8 cellular contexts compared by ENCODE assay signal in genomic region chr21:7745100-7745450, GRCh38.
DNase-seq lines count a peak whose midpoint lies in the region; ATAC-seq, FAIRE-seq and TF ChIP-seq lines count a peak whose summit lies in the region.
"Not testable (repeated sequence)": the region's sequence is repeated elsewhere in the genome, so short reads cannot be mapped to it uniquely, and the experiment has no call there.

No MANE protein-coding gene starts in this region.

- ATAC-seq in GM18519 (IDR thresholded peaks at IDR 0.05; ENCODE audit: low FRiP score, unreplicated experiment) (peak; percentile 23), GM19455 (IDR thresholded peaks at IDR 0.05; ENCODE audit: unreplicated experiment) (peak; percentile 57), HCT116 (peak; percentile 88), HG03045 (IDR thresholded peaks at IDR 0.05; ENCODE audit: unreplicated experiment) (peak; percentile 76), HG03520 (IDR thresholded peaks at IDR 0.05; ENCODE audit: unreplicated experiment) (peak; percentile 53), HepG2 (peak; percentile 88), upper lobe of left lung (ENCODE audit: low FRiP score in 2 of 2) (peak; percentile 85 to 89)
- peak; percentile 84 for ATAC-seq in activated T-helper 17 cell treated with anti-CD3 and anti-CD28 coated beads, Interleukin-2, amount 50 U/mL, for 72 hours (replicated peaks)

- TF ChIP-seq POLR2A in HCT116 (IDR thresholded peaks at IDR 0.05; ENCODE audit: borderline replicate concordance, extremely low read depth, insufficient read depth, insufficient read length); HepG2 (IDR thresholded peaks at IDR 0.05; ENCODE audit: insufficient read depth in 1 of 2, low read depth in 2 of 2, low read length in 2 of 2); upper lobe of left lung (IDR thresholded peaks at IDR 0.05): not testable (repeated sequence)

- not testable (repeated sequence) for H3K36me3 Mint-ChIP-seq in activated T-helper 17 cell treated with anti-CD3 and anti-CD28 coated beads, Interleukin-2, amount 50 U/mL, for 72 hours (ENCODE audit: low read depth)

- intact Hi-C loops in HCT116 (cut with micrococcal nuclease); HepG2 (cut with micrococcal nuclease; ENCODE audit: unreplicated experiment): not testable (repeated sequence)

- TF ChIP-seq EP300 in HepG2 (IDR thresholded peaks at IDR 0.05; ENCODE audit: low read depth in 2 of 2, low read length in 2 of 2); HepG2 (CRISPR knock-in tag; IDR thresholded peaks at IDR 0.05; ENCODE audit: borderline replicate concordance); upper lobe of left lung (IDR thresholded peaks at IDR 0.05): not testable (repeated sequence)

- RAD21 ChIA-PET in HCT116 (lab: Charles Lee; ENCODE audit: low non-redundant PET in 1 of 2, low total read pairs in 2 of 2, uncharacterized antibody in 2 of 2, unreplicated experiment in 2 of 2) = not testable (repeated sequence)

- H3K4me1 ChIP-seq in HCT116 (ENCODE audit: control insufficient read depth in 1 of 2, insufficient read depth in 2 of 2, low read length in 2 of 2); HepG2 (ENCODE audit: insufficient read depth, low read length); upper lobe of left lung: not testable (repeated sequence)

- not testable (repeated sequence) for H3K4me1 Mint-ChIP-seq in activated T-helper 17 cell treated with anti-CD3 and anti-CD28 coated beads, Interleukin-2, amount 50 U/mL, for 72 hours

- not testable (repeated sequence) for H2AFZ ChIP-seq in HCT116 (ENCODE audit: low read depth, low read length, poor library complexity, severe bottlenecking); HepG2 (ENCODE audit: low read length)

- no CpG with 5 or more reads among the region's 33 CpGs for WGBS in HepG2 (ENCODE audit: low lambda C conversion rate)
- no CpG with 5 or more reads among the region's 33 CpGs for WGBS in upper lobe of left lung, 2 donors

- H3K27me3 ChIP-seq in HCT116 (ENCODE audit: insufficient read depth, low read length); HepG2 (ENCODE audit: control insufficient read depth in 1 of 2, insufficient read depth in 2 of 2, low read length in 2 of 2); upper lobe of left lung: not testable (repeated sequence)

- H3K27ac Mint-ChIP-seq in activated T-helper 17 cell treated with anti-CD3 and anti-CD28 coated beads, Interleukin-2, amount 50 U/mL, for 72 hours = not testable (repeated sequence)

- POLR2A ChIA-PET in HCT116 (lab: Charles Lee); HepG2 (lab: Yijun Ruan, JAX): not testable (repeated sequence)

- H3K9me3 ChIP-seq in HCT116 (ENCODE audit: control insufficient read depth in 1 of 2, insufficient read depth in 1 of 2, low read depth in 1 of 2, low read length in 2 of 2); HepG2 (ENCODE audit: low read length); upper lobe of left lung: not testable (repeated sequence)

- H3K36me3 ChIP-seq in HCT116 (ENCODE audit: control insufficient read depth in 1 of 2, insufficient read depth in 2 of 2, low read length in 2 of 2); HepG2 (replicated peaks in 1 of 2; ENCODE audit: control insufficient read depth in 1 of 2, insufficient read depth in 2 of 2, low read length in 2 of 2); upper lobe of left lung: not testable (repeated sequence)

- TF ChIP-seq RAD21 in HCT116 (IDR thresholded peaks at IDR 0.05; ENCODE audit: low read depth); HepG2 (CRISPR knock-in tag; IDR thresholded peaks at IDR 0.05): not testable (repeated sequence)

- not testable (repeated sequence) for H3K4me3 Mint-ChIP-seq in activated T-helper 17 cell treated with anti-CD3 and anti-CD28 coated beads, Interleukin-2, amount 50 U/mL, for 72 hours

- not testable (repeated sequence) for H3K27me3 Mint-ChIP-seq in activated T-helper 17 cell treated with anti-CD3 and anti-CD28 coated beads, Interleukin-2, amount 50 U/mL, for 72 hours

- H3K4me3 ChIP-seq in HCT116 (replicated peaks in 1 of 2; ENCODE audit: low read depth in 1 of 2, low read length in 2 of 2); HepG2 (replicated peaks in 1 of 3; ENCODE audit: insufficient read depth in 1 of 3, low read depth in 2 of 3, low read length in 3 of 3); upper lobe of left lung: not testable (repeated sequence)

- not testable (repeated sequence) for H3K4me2 ChIP-seq in HCT116 (ENCODE audit: low read length); HepG2 (ENCODE audit: low read depth, low read length)

- CTCF ChIA-PET in HCT116 (lab: Charles Lee); HepG2 (lab: Yijun Ruan, JAX; ENCODE audit: low intra/inter-chr PET ratio, low total read pairs): not testable (repeated sequence)

- H4K20me1 ChIP-seq in HCT116 (ENCODE audit: insufficient read depth); HepG2 (ENCODE audit: insufficient read depth, low read length): not testable (repeated sequence)

- not testable (repeated sequence) for H3K27ac ChIP-seq in HCT116 (ENCODE audit: low read depth, low read length); HepG2 (ENCODE audit: extremely low read length, insufficient read depth, low read length); upper lobe of left lung

- DNase-seq in HCT116 (ENCODE audit: low read depth, low spot score); HepG2 (ENCODE audit: low spot score); upper lobe of left lung: not testable (repeated sequence)

- BruUV-seq in HCT116 (replicated peaks; lab: Mats Ljungman, UMichigan); HepG2 (replicated peaks; lab: Mats Ljungman, UMichigan): not testable (repeated sequence)

- TF ChIP-seq CTCF in HCT116 (IDR thresholded peaks at IDR 0.05 in 2 of 3, conservative IDR thresholded peaks at IDR 0.05 in 1 of 3; ENCODE audit: borderline replicate concordance in 1 of 3, insufficient read depth in 1 of 3, low read depth in 2 of 3, low read length in 2 of 3); HepG2 (CRISPR knock-in tag; IDR thresholded peaks at IDR 0.05); upper lobe of left lung (IDR thresholded peaks at IDR 0.05): not testable (repeated sequence)

- not testable (repeated sequence) for H3K9me2 ChIP-seq in HCT116 (ENCODE audit: insufficient read depth)

- not testable (repeated sequence) for H3K9me3 Mint-ChIP-seq in activated T-helper 17 cell treated with anti-CD3 and anti-CD28 coated beads, Interleukin-2, amount 50 U/mL, for 72 hours

- FAIRE-seq in HepG2 (lab: Jason Lieb, UNC) = not testable (repeated sequence)

- in situ Hi-C loops in HepG2 (cut with HindIII; ENCODE audit: extremely low pct_ligation_motif_present, low pct_unique_long_range_greater_than_20kb) = not testable (repeated sequence)

- not testable (repeated sequence) for H3K79me2 ChIP-seq in HCT116 (ENCODE audit: insufficient read depth, low read length); HepG2 (ENCODE audit: insufficient read depth, low read length)

- H3K9ac ChIP-seq in HCT116 (ENCODE audit: low read length); HepG2 (ENCODE audit: insufficient read depth, low read depth, low read length): not testable (repeated sequence)

Comparison
In these comparisons a context has a peak if more than half of its experiments do, and no peak if none do; other contexts are left out.
1. ATAC-seq: peak in every context shown above with its lines; median percentile 88 in HCT116; 88 in HepG2; 87 in upper lobe of left lung; 84 in activated T-helper 17 cell treated with anti-CD3 and anti-CD28 coated beads, Interleukin-2, amount 50 U/mL, for 72 hours; 76 in HG03045; 57 in GM19455; 53 in HG03520; 23 in GM18519.